31 cellular contexts compared by ENCODE assay signal in the genomic region with DNA sequence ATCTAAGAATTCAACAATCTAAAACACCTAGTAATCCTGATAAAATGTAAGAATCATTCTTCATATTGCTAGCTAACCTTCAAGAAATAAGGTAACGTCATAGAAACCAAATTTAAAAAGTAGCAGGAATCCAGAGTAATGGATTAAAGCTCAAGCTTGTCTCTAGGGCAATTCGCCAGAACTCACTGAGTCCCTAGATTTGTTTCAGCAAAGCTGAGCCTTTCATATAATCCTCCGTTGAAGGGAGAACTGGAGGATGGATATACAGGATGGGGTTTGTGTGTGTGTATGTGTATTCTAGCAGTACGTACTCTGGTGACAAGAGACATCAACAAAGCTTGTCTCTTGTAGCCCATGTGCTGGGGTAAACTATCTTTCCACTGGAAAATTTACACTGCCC.
"Had no signal": no experiment of that assay in that cellular context is flagged by ENCODE, and none has a peak within 500 bp of the region (broad histone marks: within the 10 kb centered on the region; RNA-seq: fewer than 3 reads in every experiment).

No MANE protein-coding gene starts in this region.

- H3K27ac ChIP-seq: neutrophil, pancreas, prostate gland, right lobe of liver, sigmoid colon, spleen, suprapubic skin, testis, tibial artery, transverse colon, upper lobe of right lung, uterus had no signal

- ATAC-seq: naive thymus-derived CD8-positive, alpha-beta T cell; natural killer cell treated with Interleukin-12 subunit alpha and Interleukin-12 subunit beta and Interleukin-15 and Interleukin-18, amount 100 ng/mL, for 72 hours; pancreas; right cardiac atrium; right lobe of liver; stimulated activated memory B cell treated with anti-CD40 and anti-IgM and Interleukin-4, amounts not matched to agents 10 μg/mL and 1 μg/mL and 100 μg/mL, for 72 hours; stimulated activated naive CD8-positive, alpha-beta T cell treated with anti-CD3 and anti-CD28 coated beads, Interleukin-15, amount 100 ng/mL, for 72 hours; stimulated activated naive CD8-positive, alpha-beta T cell treated with anti-CD3 and anti-CD28 coated beads, Interleukin-15, Interleukin-2, amounts not matched to agents 100 U/mL and 50 U/mL, for 24 hours; upper lobe of right lung had no signal

- H3K9me3 Mint-ChIP-seq: type B pancreatic cell had no signal

- H3K4me3 Mint-ChIP-seq: naive thymus-derived CD8-positive, alpha-beta T cell; natural killer cell treated with Interleukin-12 subunit alpha and Interleukin-12 subunit beta and Interleukin-15 and Interleukin-18, amount 100 ng/mL, for 72 hours; nephron progenitor cell; neural crest cell; stimulated activated memory B cell treated with anti-CD40 and anti-IgM and Interleukin-4, amounts not matched to agents 10 μg/mL and 1 μg/mL and 100 μg/mL, for 72 hours; stimulated activated naive CD8-positive, alpha-beta T cell treated with anti-CD3 and anti-CD28 coated beads, Interleukin-15, amount 100 ng/mL, for 72 hours; type B pancreatic cell had no signal

- H3K9me3 ChIP-seq: neutrophil, pancreas, prostate gland, right lobe of liver, suprapubic skin, testis, tibial artery, transverse colon, upper lobe of right lung, uterus had no signal

- H3K36me3 Mint-ChIP-seq: naive thymus-derived CD8-positive, alpha-beta T cell; natural killer cell treated with Interleukin-12 subunit alpha and Interleukin-12 subunit beta and Interleukin-15 and Interleukin-18, amount 100 ng/mL, for 72 hours; stimulated activated memory B cell treated with anti-CD40 and anti-IgM and Interleukin-4, amounts not matched to agents 10 μg/mL and 1 μg/mL and 100 μg/mL, for 72 hours; type B pancreatic cell had no signal

- H3K27ac Mint-ChIP-seq: naive thymus-derived CD8-positive, alpha-beta T cell; natural killer cell treated with Interleukin-12 subunit alpha and Interleukin-12 subunit beta and Interleukin-15 and Interleukin-18, amount 100 ng/mL, for 72 hours; nephron progenitor cell; stimulated activated memory B cell treated with anti-CD40 and anti-IgM and Interleukin-4, amounts not matched to agents 10 μg/mL and 1 μg/mL and 100 μg/mL, for 72 hours; stimulated activated naive CD8-positive, alpha-beta T cell treated with anti-CD3 and anti-CD28 coated beads, Interleukin-15, amount 100 ng/mL, for 72 hours; type B pancreatic cell had no signal

- H3K27me3 Mint-ChIP-seq: naive thymus-derived CD8-positive, alpha-beta T cell; natural killer cell treated with Interleukin-12 subunit alpha and Interleukin-12 subunit beta and Interleukin-15 and Interleukin-18, amount 100 ng/mL, for 72 hours; stimulated activated memory B cell treated with anti-CD40 and anti-IgM and Interleukin-4, amounts not matched to agents 10 μg/mL and 1 μg/mL and 100 μg/mL, for 72 hours; stimulated activated naive CD8-positive, alpha-beta T cell treated with anti-CD3 and anti-CD28 coated beads, Interleukin-15, amount 100 ng/mL, for 72 hours; type B pancreatic cell had no signal

- H3K27me3 ChIP-seq: neutrophil, pancreas, right lobe of liver, sigmoid colon, spleen, suprapubic skin, testis, tibial artery, transverse colon, upper lobe of right lung, uterus had no signal

- H3K36me3 ChIP-seq: neutrophil, pancreas, prostate gland, right lobe of liver, sigmoid colon, spleen, suprapubic skin, tibial artery, transverse colon, upper lobe of right lung, uterus had no signal

- H3K4me1 Mint-ChIP-seq: naive thymus-derived CD8-positive, alpha-beta T cell; nephron progenitor cell; neural crest cell; stimulated activated memory B cell treated with anti-CD40 and anti-IgM and Interleukin-4, amounts not matched to agents 10 μg/mL and 1 μg/mL and 100 μg/mL, for 72 hours; stimulated activated naive CD8-positive, alpha-beta T cell treated with anti-CD3 and anti-CD28 coated beads, Interleukin-15, amount 100 ng/mL, for 72 hours had no signal

- H3K4me1 ChIP-seq: pancreas, prostate gland, right lobe of liver, sigmoid colon, spleen, suprapubic skin, testis, tibial artery, transverse colon, upper lobe of right lung, uterus had no signal

- H3K4me3 ChIP-seq: pancreas, prostate gland, right lobe of liver, sigmoid colon, spleen, suprapubic skin, testis, tibial artery, transverse colon, upper lobe of right lung, uterus had no signal

- DNase-seq: naive thymus-derived CD8-positive, alpha-beta T cell; nephron progenitor cell; nucleus accumbens; pancreas; retina; right cardiac atrium; right lobe of liver; sigmoid colon; small intestine; spleen; stimulated activated CD4-positive, alpha-beta T cell treated with anti-CD3 and anti-CD28 coated beads, Interleukin-12 subunit alpha, Interleukin-12 subunit beta, amount 100 ng/mL, for 4 hours; stimulated activated CD4-positive, alpha-beta T cell treated with anti-CD3 and anti-CD28 coated beads, Interleukin-1b, Interleukin-23, amount 100 ng/mL, for 48 hours; stimulated activated CD4-positive, alpha-beta T cell treated with anti-CD3 and anti-CD28 coated beads, Interleukin-4, amount 100 ng/mL, for 1 hour; stimulated activated CD4-positive, alpha-beta T cell treated with anti-CD3 and anti-CD28 coated beads, Interleukin-4, amount 100 ng/mL, for 4 hours; stimulated activated CD8-positive, alpha-beta memory T cell treated with anti-CD3 and anti-CD28 coated beads, Interleukin-4, amount 100 ng/mL, for 48 hours; stimulated activated naive CD4-positive, alpha-beta T cell; stimulated activated naive CD8-positive, alpha-beta T cell treated with anti-CD3 and anti-CD28 coated beads, Interleukin-15, amount 100 ng/mL, for 72 hours; stimulated activated naive CD8-positive, alpha-beta T cell treated with anti-CD3 and anti-CD28 coated beads, Interleukin-15, Interleukin-2, amounts not matched to agents 100 U/mL and 50 U/mL, for 24 hours; substantia nigra; testis; tibial artery; transverse colon; upper lobe of right lung; uterus had no signal
